27 cellular contexts compared by ENCODE assay signal in genomic region chr12:98127854-98128253, GRCh38.
"Had no signal": no experiment of that assay in that cellular context is flagged by ENCODE, and none has a peak within 500 bp of the region (broad histone marks: within the 10 kb centered on the region; RNA-seq: fewer than 3 reads in every experiment).

No MANE protein-coding gene starts in this region.

- H2AFZ ChIP-seq: hepatocyte, neural progenitor cell had no signal

- H3K27me3 ChIP-seq: breast epithelium, esophagus squamous epithelium, hepatocyte, neural progenitor cell, sigmoid colon, spleen, transverse colon, upper lobe of right lung, uterus had no signal

- H3K36me3 ChIP-seq: breast epithelium, esophagus squamous epithelium, neural progenitor cell, sigmoid colon, spleen, thoracic aorta, transverse colon, upper lobe of right lung, uterus had no signal

- H3K27ac Mint-ChIP-seq: memory B cell; neural progenitor cell; stimulated activated naive B cell treated with anti-CD40 and anti-IgM and Interleukin-4, amounts not matched to agents 10 μg/mL and 1 μg/mL and 100 μg/mL, for 72 hours; stimulated activated naive CD8-positive, alpha-beta T cell treated with anti-CD3 and anti-CD28 coated beads, Interleukin-15, Interleukin-2, amounts not matched to agents 100 ng/mL and 50 ng/mL, for 24 hours had no signal

- H3K79me2 ChIP-seq: hepatocyte had no signal

- H3K4me1 ChIP-seq: breast epithelium, transverse colon, upper lobe of right lung, uterus had no signal

- H3K9ac ChIP-seq: neural progenitor cell had no signal

- H3K4me3 Mint-ChIP-seq: memory B cell; neural progenitor cell; stimulated activated naive B cell treated with anti-CD40 and anti-IgM and Interleukin-4, amounts not matched to agents 10 μg/mL and 1 μg/mL and 100 μg/mL, for 72 hours; stimulated activated naive CD8-positive, alpha-beta T cell treated with anti-CD3 and anti-CD28 coated beads, Interleukin-15, Interleukin-2, amounts not matched to agents 100 ng/mL and 50 ng/mL, for 24 hours had no signal

- H3K36me3 Mint-ChIP-seq: memory B cell; natural killer cell; neural progenitor cell; stimulated activated naive B cell treated with anti-CD40 and anti-IgM and Interleukin-4, amounts not matched to agents 10 μg/mL and 1 μg/mL and 100 μg/mL, for 72 hours had no signal

- ATAC-seq: left colon; left ventricle myocardium superior; stimulated activated naive B cell treated with anti-CD40 and anti-IgM and Interleukin-4, amounts not matched to agents 10 μg/mL and 1 μg/mL and 100 μg/mL, for 72 hours; upper lobe of right lung had no signal

- H3K4me2 ChIP-seq: hepatocyte had no signal

- H3K4me3 ChIP-seq: breast epithelium, dorsolateral prefrontal cortex, esophagus squamous epithelium, hepatocyte, lung, neural progenitor cell, sigmoid colon, spleen, thoracic aorta, transverse colon, upper lobe of right lung, uterus had no signal

- H3K9me3 ChIP-seq: breast epithelium, esophagus squamous epithelium, sigmoid colon, spleen, thoracic aorta, transverse colon, upper lobe of right lung, uterus had no signal

- H3K9me3 Mint-ChIP-seq: memory B cell; natural killer cell; neural progenitor cell; stimulated activated naive CD8-positive, alpha-beta T cell treated with anti-CD3 and anti-CD28 coated beads, Interleukin-15, Interleukin-2, amounts not matched to agents 100 ng/mL and 50 ng/mL, for 24 hours had no signal

- H3K4me1 Mint-ChIP-seq: memory B cell; stimulated activated naive B cell treated with anti-CD40 and anti-IgM and Interleukin-4, amounts not matched to agents 10 μg/mL and 1 μg/mL and 100 μg/mL, for 72 hours had no signal

- DNase-seq: caudate nucleus; dorsolateral prefrontal cortex; effector CD4-positive, alpha-beta T cell; erythroblast; esophagus squamous epithelium; islet precursor cell; kidney glomerular epithelial cell; left colon; left ventricle myocardium superior; natural killer cell; nucleus accumbens; posterior cingulate gyrus; sigmoid colon; spleen; stimulated activated CD4-positive, alpha-beta T cell treated with anti-CD3 and anti-CD28 coated beads, Interleukin-15, amount 100 ng/mL, for 24 hours; stimulated activated CD4-positive, alpha-beta T cell treated with anti-CD3 and anti-CD28 coated beads, Interleukin-2, amount 100 ng/mL, for 48 hours; stimulated activated naive B cell treated with anti-CD40 and anti-IgM and Interleukin-4, amounts not matched to agents 10 μg/mL and 1 μg/mL and 100 μg/mL, for 72 hours; transverse colon; upper lobe of right lung; uterus had no signal

- H3K27ac ChIP-seq: dorsolateral prefrontal cortex, esophagus squamous epithelium, hepatocyte, neural progenitor cell, sigmoid colon, thoracic aorta, transverse colon, upper lobe of right lung, uterus had no signal
